Comparison of ENCODE assay signal across 8 cellular contexts in the genomic region with DNA sequence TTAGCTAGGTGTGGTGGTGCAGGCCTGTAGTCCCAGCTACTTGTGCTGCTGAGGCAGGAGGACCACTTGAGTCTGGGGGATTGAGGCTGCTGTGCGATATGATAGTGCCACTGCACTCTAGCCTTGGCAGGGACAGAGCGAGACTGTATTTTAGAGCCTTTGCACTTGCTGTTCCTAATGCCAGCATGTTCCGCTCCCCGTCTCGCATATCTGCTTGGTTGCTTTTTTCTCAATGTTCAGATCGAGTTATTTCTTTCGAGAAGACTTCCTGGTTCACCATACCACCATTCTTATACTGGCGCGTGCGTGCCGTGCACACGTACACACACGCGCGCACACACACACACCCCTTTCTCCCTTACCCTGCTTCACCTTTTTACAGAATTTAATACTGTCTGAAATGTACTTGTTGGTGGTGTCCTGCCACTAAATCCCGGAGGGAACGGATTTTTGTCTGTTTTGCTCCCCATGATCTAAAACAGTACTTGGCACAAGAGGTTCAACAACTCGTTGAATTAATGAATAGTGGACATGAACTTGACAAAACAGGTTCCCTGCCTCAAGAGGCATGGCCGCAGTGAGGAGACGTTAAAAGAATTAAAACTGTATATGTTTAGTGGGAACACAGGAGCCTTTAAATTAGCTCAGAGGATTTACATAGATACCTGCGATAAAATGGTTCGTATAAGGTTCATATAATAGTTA. TPM values are rescaled to one million over a fixed set of nuclear protein-coding genes. Genes with fewer than 3 reads are reported as not detected.
DNase-seq lines count a peak whose midpoint lies in the region; ATAC-seq, FAIRE-seq and TF ChIP-seq lines count a peak whose summit lies in the region.

No MANE protein-coding gene starts in this region.

- H3K4me3 Mint-ChIP-seq in activated CD4-positive, alpha-beta memory T cell treated with anti-CD3 and anti-CD28 coated beads for 36 hours = peak overlapping the region; percentile 99

- POLR2A ChIA-PET in activated CD4-positive, alpha-beta memory T cell treated with anti-CD3 and anti-CD28 coated beads for 36 hours (lab: Charles Lee) = interaction anchor here (0.7 to 1.7 kb wide), 6 partner anchors 16 to 217 kb away, joined by 3 to 9 read pairs (median 4); a partner anchor contains a TSS

- CTCF ChIA-PET in activated CD4-positive, alpha-beta memory T cell treated with anti-CD3 and anti-CD28 coated beads for 36 hours (lab: Charles Lee) = interaction anchor here (1.3 kb wide), 1 partner anchor 198 kb away, joined by 3 read pairs; no protein-coding TSS in a partner anchor

- peak overlapping the region; percentile 100 for H3K27ac Mint-ChIP-seq in activated CD4-positive, alpha-beta memory T cell treated with anti-CD3 and anti-CD28 coated beads for 36 hours

- peaks cover 17% of the 10 kb centered on the region for H3K4me1 Mint-ChIP-seq in activated CD4-positive, alpha-beta memory T cell treated with anti-CD3 and anti-CD28 coated beads for 36 hours (ENCODE audit: low read depth)

- intact Hi-C loops in activated CD4-positive, alpha-beta memory T cell treated with anti-CD3 and anti-CD28 coated beads for 36 hours (cut with micrococcal nuclease) = loop anchor here (5.0 to 10.0 kb wide), 5 partner anchors 71 to 692 kb away; a partner anchor contains a TSS
- intact Hi-C loops in right cardiac atrium (cut with DNase I) = no loop called here

- TF ChIP-seq CTCF in C4-2B (conservative IDR thresholded peaks at IDR 0.05) = no peak

- peak overlapping the region; percentile 90 for H3K4me3 ChIP-seq in Jurkat, Clone E6-1 (ENCODE audit: low read length)
- peak overlapping the region; percentile 37 for H3K4me3 ChIP-seq in right cardiac atrium (ENCODE audit: low read length)
- H3K4me3 ChIP-seq in small intestine (ENCODE audit: low read depth in 1 of 2, low read length in 2 of 2) = peak overlapping the region in 1 of 2 donors; percentile 15

- H3K27me3 Mint-ChIP-seq in activated CD4-positive, alpha-beta memory T cell treated with anti-CD3 and anti-CD28 coated beads for 36 hours = peaks cover 1% of the 10 kb centered on the region

- H3K9me3 Mint-ChIP-seq in activated CD4-positive, alpha-beta memory T cell treated with anti-CD3 and anti-CD28 coated beads for 36 hours = no peaks in the 10 kb centered on the region

- peak overlapping the region; percentile 87 for H3K27ac ChIP-seq in C4-2B
- peak overlapping the region; percentile 46 for H3K27ac ChIP-seq in right cardiac atrium (ENCODE audit: low read length)
- H3K27ac ChIP-seq in small intestine (ENCODE audit: low read depth in 1 of 2, low read length in 1 of 2) = peak overlapping the region; percentile 87 to 99

- FAIRE-seq in small intestine (lab: Jason Lieb, UNC) = no peak

- H3K27me3 ChIP-seq in right cardiac atrium (ENCODE audit: control insufficient read depth, insufficient read depth) (no peaks in the 10 kb centered on the region), small intestine (ENCODE audit: control insufficient read depth in 2 of 2, insufficient read depth in 2 of 2, low read length in 2 of 2) (no peaks in the 10 kb centered on the region)

- H3K4me1 ChIP-seq in right cardiac atrium (ENCODE audit: control insufficient read depth, insufficient read depth, low read length) (no peaks in the 10 kb centered on the region), small intestine (ENCODE audit: control insufficient read depth in 2 of 2, insufficient read depth in 1 of 2, low read depth in 1 of 2, low read length in 1 of 2) (no peaks in the 10 kb centered on the region)

- H3K9me3 ChIP-seq in right cardiac atrium (ENCODE audit: control insufficient read depth, low read length) (no peaks in the 10 kb centered on the region), small intestine (ENCODE audit: control insufficient read depth, low read depth) (no peaks in the 10 kb centered on the region)

- no peak for DNase-seq in Jurkat, Clone E6-1 (ENCODE audit: low read depth, low spot score)
- peak; percentile 17 for DNase-seq in activated CD4-positive, alpha-beta memory T cell treated with anti-CD3 and anti-CD28 coated beads for 36 hours
- DNase-seq in right cardiac atrium = peak in 1 of 3 donors; percentile 54
- no peak for DNase-seq in small intestine
- DNase-seq in OCI-M1 (lab: John Stamatoyannopoulos, UW) = no peak
- DNase-seq in HPDE6-E6E7 (ENCODE audit: extremely low spot score) = no peak

- no peaks in the 10 kb centered on the region for H3K36me3 ChIP-seq in small intestine (ENCODE audit: control insufficient read depth in 2 of 2, insufficient read depth in 2 of 2, low read length in 2 of 2)

- WGBS in right cardiac atrium = 66% methylated on average over 22 of the region's 22 CpGs
- 51 to 59% (median 56%) methylated on average over 22 of the region's 22 CpGs for WGBS in small intestine, 3 donors

- ATAC-seq in right cardiac atrium (no peak), GM19455 (IDR thresholded peaks at IDR 0.05; ENCODE audit: unreplicated experiment) (no peak)

- peaks cover 21% of the 10 kb centered on the region for H3K36me3 Mint-ChIP-seq in activated CD4-positive, alpha-beta memory T cell treated with anti-CD3 and anti-CD28 coated beads for 36 hours

RNA-seq across cellular contexts. Expression of a gene that starts 1.1 kb away (rescaled TPM):
- 15.7 TPM for polyA plus RNA-seq in Jurkat, Clone E6-1 (2012; ENCODE audit: insufficient read depth, insufficient read length)
- 10 to 100 TPM; 22.2 to 22.6 TPM for total RNA-seq in activated CD4-positive, alpha-beta memory T cell treated with anti-CD3 and anti-CD28 coated beads for 36 hours
- 10 to 100 TPM; 24.5 to 32.4 (median 26.7) TPM for total RNA-seq in right cardiac atrium
- polyA plus RNA-seq in right cardiac atrium (10.0 TPM), small intestine (10 to 100 TPM in 1 of 3 donors, 1 to 10 TPM in 2; 4.1 to 11.0 (median 6.0) TPM)

RNA-seq across cellular contexts. Expression of a gene that starts 41.5 kb away (rescaled TPM):
- 55.4 TPM for polyA plus RNA-seq in Jurkat, Clone E6-1 (2012; ENCODE audit: insufficient read depth, insufficient read length)
- total RNA-seq in activated CD4-positive, alpha-beta memory T cell treated with anti-CD3 and anti-CD28 coated beads for 36 hours = 10 to 100 TPM; 59.2 to 64.9 TPM
- 10 to 100 TPM; 21.8 to 27.0 (median 26.0) TPM for total RNA-seq in right cardiac atrium
- polyA plus RNA-seq in right cardiac atrium = 19.4 TPM
- polyA plus RNA-seq in small intestine = 10 to 100 TPM; 21.7 to 26.5 (median 24.4) TPM
